21 cellular contexts compared by ENCODE assay signal in genomic region chr2:177759443-177759842, GRCh38.
"Had no signal": no experiment of that assay in that cellular context is flagged by ENCODE, and none has a peak within 500 bp of the region (broad histone marks: within the 10 kb centered on the region; RNA-seq: fewer than 3 reads in every experiment).

No MANE protein-coding gene starts in this region.

- DNase-seq: activated B cell treated with CpG ODN at 0.5 μM for 24 hours; activated CD4-positive, alpha-beta T cell treated with anti-CD3 and anti-CD28 coated beads for 4 hours; activated CD4-positive, alpha-beta T cell treated with anti-CD3 and anti-CD28 coated beads, Interleukin-2, amount 50 U/mL, for 48 hours; activated CD8-positive, alpha-beta memory T cell treated with anti-CD3 and anti-CD28 coated beads, Interleukin-2, amount 50 U/mL, for 48 hours; activated effector memory CD4-positive, alpha-beta T cell treated with Interleukin-2 at 50 U/mL for 16 hours; activated naive CD8-positive, alpha-beta T cell treated with anti-CD3 and anti-CD28 coated beads, Interleukin-2, amount 10 ng/mL, durations not matched to agents 7 days and 5 days; activated T-cell treated with anti-CD3 and anti-CD28 coated beads, Interleukin-2, amount 50 U/mL, for 4 hours; effector CD8-positive, alpha-beta T cell; naive B cell; sigmoid colon; stimulated activated naive CD4-positive, alpha-beta T cell; T-helper 1 cell had no signal

- H3K36me3 Mint-ChIP-seq: activated naive CD8-positive, alpha-beta T cell treated with anti-CD3 and anti-CD28 coated beads, Interleukin-2, amount 10 ng/mL, durations not matched to agents 7 days and 5 days; memory B cell; naive B cell had no signal

- H3K4me3 Mint-ChIP-seq: activated B cell treated with CpG ODN at 0.5 μM for 24 hours; activated naive CD4-positive, alpha-beta T cell treated with anti-CD3 and anti-CD28 coated beads for 36 hours; activated naive CD8-positive, alpha-beta T cell treated with anti-CD3 and anti-CD28 coated beads, Interleukin-2, amount 10 ng/mL, durations not matched to agents 7 days and 5 days; activated T-cell treated with anti-CD3 and anti-CD28 coated beads, Interleukin-2, amount 50 U/mL, for 4 hours; memory B cell; naive B cell; neural crest cell had no signal

- H3K9me3 Mint-ChIP-seq: activated B cell treated with CpG ODN at 0.5 μM for 24 hours; activated naive CD4-positive, alpha-beta T cell treated with anti-CD3 and anti-CD28 coated beads for 36 hours; activated naive CD8-positive, alpha-beta T cell treated with anti-CD3 and anti-CD28 coated beads, Interleukin-2, amount 10 ng/mL, durations not matched to agents 7 days and 5 days; activated T-cell treated with anti-CD3 and anti-CD28 coated beads, Interleukin-2, amount 50 U/mL, for 4 hours; memory B cell; naive B cell had no signal

- H3K27ac Mint-ChIP-seq: activated B cell treated with CpG ODN at 0.5 μM for 24 hours; activated naive CD4-positive, alpha-beta T cell treated with anti-CD3 and anti-CD28 coated beads for 36 hours; activated naive CD8-positive, alpha-beta T cell treated with anti-CD3 and anti-CD28 coated beads, Interleukin-2, amount 10 ng/mL, durations not matched to agents 7 days and 5 days; memory B cell had no signal

- H3K4me1 Mint-ChIP-seq: activated naive CD8-positive, alpha-beta T cell treated with anti-CD3 and anti-CD28 coated beads, Interleukin-2, amount 10 ng/mL, durations not matched to agents 7 days and 5 days had no signal

- H3K4me3 ChIP-seq: body of pancreas, cardiac muscle cell, heart right ventricle, sigmoid colon, testis, vagina had no signal

- ATAC-seq: activated T-cell treated with anti-CD3 and anti-CD28 coated beads, Interleukin-2, amount 50 U/mL, for 4 hours; body of pancreas; left colon had no signal
